22 cellular contexts compared by ENCODE assay signal in the genomic region with DNA sequence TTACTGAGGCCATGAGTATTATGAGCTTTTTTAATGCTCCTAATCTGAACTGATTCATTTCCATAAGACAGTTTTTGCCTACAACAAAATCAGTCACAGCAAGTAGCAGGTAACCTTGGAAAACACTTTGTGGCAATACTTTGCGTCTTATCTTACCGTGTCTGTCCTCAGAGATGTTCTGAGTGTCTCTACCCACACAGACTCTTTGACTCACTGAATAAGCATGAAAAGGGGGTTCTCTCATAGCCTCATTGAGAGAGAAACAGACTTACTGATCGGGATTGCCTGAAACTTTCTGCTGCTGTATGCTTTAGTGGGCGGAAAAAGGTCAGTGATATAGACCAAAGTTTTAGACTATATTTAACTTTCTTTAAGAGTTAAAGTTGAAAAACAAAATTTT.
A peak's percentile ranks its signal among the peaks of the same experiment; 100 is the strongest.
DNase-seq lines count a peak whose midpoint lies in the region; ATAC-seq lines count a peak whose summit lies in the region.
"Had no signal": no experiment of that assay in that cellular context is flagged by ENCODE, and none has a peak within 500 bp of the region (broad histone marks: within the 10 kb centered on the region; RNA-seq: fewer than 3 reads in every experiment).

No MANE protein-coding gene starts in this region.

- no peak for DNase-seq in activated T-cell treated with anti-CD3 and anti-CD28 coated beads, Interleukin-2, amount 50 U/mL, for 72 hours
- DNase-seq in activated T-cell treated with anti-CD3 and anti-CD28 coated beads, Interleukin-2, amount 50 U/mL, for 48 hours = no peak
- peak; percentile 37 for DNase-seq in T-helper 2 cell treated with Interferon-gamma antibody and Interleukin-4, amounts not matched to agents 5 μg/mL and 100 μg/mL, for 36 hours (ENCODE audit: low spot score)
- DNase-seq in amniotic epithelial cell (ENCODE audit: low read depth) = peak; percentile 88
- DNase-seq in stimulated activated effector memory CD8-positive, alpha-beta T cell treated with anti-CD3 and anti-CD28 coated beads, Interleukin-12 subunit alpha, Interleukin-12 subunit beta, amount 100 ng/mL, for 72 hours (ENCODE audit: low spot score in 2 of 2) = no peak
- DNase-seq in NCI-H2081 (lab: John Stamatoyannopoulos, UW) = no peak
- no peak for DNase-seq in NCI-H2196 (lab: John Stamatoyannopoulos, UW; ENCODE audit: unreplicated experiment)
- DNase-seq: Calu3; CD8-positive, alpha-beta T cell; DMS53; EL; GOT3; NCI-H1092 treated with DMSO at 0.1 percent for 48 hours; NCI-H146; NCI-H2029 treated with DMSO at 0.1 percent for 48 hours; NCI-H2171 treated with DMSO at 0.1 percent for 48 hours; NCI-H510A; NCI-H748 treated with DMSO at 0.1 percent for 48 hours; NK-92 treated with Interleukin-12 subunit alpha and Interleukin-12 subunit beta, amount 100 ng/mL, for 24 hours; Right ventricle myocardium superior had no signal

- no peak overlapping the region for H3K27ac Mint-ChIP-seq in activated T-cell treated with anti-CD3 and anti-CD28 coated beads, Interleukin-2, amount 50 U/mL, for 72 hours
- H3K27ac Mint-ChIP-seq in T-helper 2 cell treated with Interferon-gamma antibody and Interleukin-4, amounts not matched to agents 5 μg/mL and 100 μg/mL, for 36 hours = no peak overlapping the region
- H3K27ac Mint-ChIP-seq in stimulated activated effector memory CD8-positive, alpha-beta T cell treated with anti-CD3 and anti-CD28 coated beads, Interleukin-12 subunit alpha, Interleukin-12 subunit beta, amount 100 ng/mL, for 72 hours = no peak overlapping the region
- H3K27ac Mint-ChIP-seq: CD8-positive, alpha-beta T cell; IgD-negative memory B cell had no signal

- H3K36me3 Mint-ChIP-seq in activated T-cell treated with anti-CD3 and anti-CD28 coated beads, Interleukin-2, amount 50 U/mL, for 72 hours (ENCODE audit: insufficient read depth in 2 of 2) = no peaks in the 10 kb centered on the region
- no peaks in the 10 kb centered on the region for H3K36me3 Mint-ChIP-seq in T-helper 2 cell treated with Interferon-gamma antibody and Interleukin-4, amounts not matched to agents 5 μg/mL and 100 μg/mL, for 36 hours (ENCODE audit: low read depth)
- no peaks in the 10 kb centered on the region for H3K36me3 Mint-ChIP-seq in stimulated activated effector memory CD8-positive, alpha-beta T cell treated with anti-CD3 and anti-CD28 coated beads, Interleukin-12 subunit alpha, Interleukin-12 subunit beta, amount 100 ng/mL, for 72 hours
- H3K36me3 Mint-ChIP-seq: CD8-positive, alpha-beta T cell; IgD-negative memory B cell had no signal

- H3K4me3 Mint-ChIP-seq in activated T-cell treated with anti-CD3 and anti-CD28 coated beads, Interleukin-2, amount 50 U/mL, for 72 hours = peak overlapping the region in 1 of 2 donors; percentile 18
- H3K4me3 Mint-ChIP-seq in T-helper 2 cell treated with Interferon-gamma antibody and Interleukin-4, amounts not matched to agents 5 μg/mL and 100 μg/mL, for 36 hours = no peak overlapping the region
- no peak overlapping the region for H3K4me3 Mint-ChIP-seq in stimulated activated effector memory CD8-positive, alpha-beta T cell treated with anti-CD3 and anti-CD28 coated beads, Interleukin-12 subunit alpha, Interleukin-12 subunit beta, amount 100 ng/mL, for 72 hours
- H3K4me3 Mint-ChIP-seq: CD8-positive, alpha-beta T cell; IgD-negative memory B cell had no signal

- peaks cover 29% of the 10 kb centered on the region for H3K4me1 Mint-ChIP-seq in activated T-cell treated with anti-CD3 and anti-CD28 coated beads, Interleukin-2, amount 50 U/mL, for 72 hours (ENCODE audit: low read depth)
- H3K4me1 Mint-ChIP-seq in T-helper 2 cell treated with Interferon-gamma antibody and Interleukin-4, amounts not matched to agents 5 μg/mL and 100 μg/mL, for 36 hours (ENCODE audit: low read depth) = peaks cover 13% of the 10 kb centered on the region
- no peaks in the 10 kb centered on the region for H3K4me1 Mint-ChIP-seq in stimulated activated effector memory CD8-positive, alpha-beta T cell treated with anti-CD3 and anti-CD28 coated beads, Interleukin-12 subunit alpha, Interleukin-12 subunit beta, amount 100 ng/mL, for 72 hours

- H3K27me3 Mint-ChIP-seq in activated T-cell treated with anti-CD3 and anti-CD28 coated beads, Interleukin-2, amount 50 U/mL, for 72 hours (ENCODE audit: low read depth) = no peaks in the 10 kb centered on the region
- H3K27me3 Mint-ChIP-seq in T-helper 2 cell treated with Interferon-gamma antibody and Interleukin-4, amounts not matched to agents 5 μg/mL and 100 μg/mL, for 36 hours (ENCODE audit: low read depth) = peaks cover 3% of the 10 kb centered on the region
- H3K27me3 Mint-ChIP-seq: IgD-negative memory B cell had no signal

- peak; percentile 92 to 93 for ATAC-seq in activated T-cell treated with anti-CD3 and anti-CD28 coated beads, Interleukin-2, amount 50 U/mL, for 72 hours (replicated peaks in 1 of 2)
- peak; percentile 87 for ATAC-seq in stimulated activated effector memory CD8-positive, alpha-beta T cell treated with anti-CD3 and anti-CD28 coated beads, Interleukin-12 subunit alpha, Interleukin-12 subunit beta, amount 100 ng/mL, for 72 hours
- ATAC-seq: CD8-positive, alpha-beta T cell; GM12878 had no signal

- H3K9me3 Mint-ChIP-seq in activated T-cell treated with anti-CD3 and anti-CD28 coated beads, Interleukin-2, amount 50 U/mL, for 72 hours = no peaks in the 10 kb centered on the region
- no peaks in the 10 kb centered on the region for H3K9me3 Mint-ChIP-seq in T-helper 2 cell treated with Interferon-gamma antibody and Interleukin-4, amounts not matched to agents 5 μg/mL and 100 μg/mL, for 36 hours
- no peaks in the 10 kb centered on the region for H3K9me3 Mint-ChIP-seq in stimulated activated effector memory CD8-positive, alpha-beta T cell treated with anti-CD3 and anti-CD28 coated beads, Interleukin-12 subunit alpha, Interleukin-12 subunit beta, amount 100 ng/mL, for 72 hours
- H3K9me3 Mint-ChIP-seq: CD8-positive, alpha-beta T cell had no signal

Comparison
In these comparisons a context has a peak if more than half of its experiments do, and no peak if none do; other contexts are left out.
1. DNase-seq: peak in T-helper 2 cell treated with Interferon-gamma antibody and Interleukin-4, amounts not matched to agents 5 μg/mL and 100 μg/mL, for 36 hours (single experiment) and amniotic epithelial cell (single experiment); none in activated T-cell treated with anti-CD3 and anti-CD28 coated beads, Interleukin-2, amount 50 U/mL, for 72 hours (0 of 2), activated T-cell treated with anti-CD3 and anti-CD28 coated beads, Interleukin-2, amount 50 U/mL, for 48 hours (0 of 2), stimulated activated effector memory CD8-positive, alpha-beta T cell treated with anti-CD3 and anti-CD28 coated beads, Interleukin-12 subunit alpha, Interleukin-12 subunit beta, amount 100 ng/mL, for 72 hours (0 of 2), NCI-H2081 (0 of 2) and NCI-H2196 (single experiment).